Comparison of ENCODE assay signal across 1 cellular context in genomic region chr6:30873137-30873640, GRCh38.
TF ChIP-seq lines count a peak whose summit lies in the region.

No MANE protein-coding gene starts in this region.

TF ChIP-seq in K562, 482 proteins besides CTCF, POLR2A, EP300 and RAD21 (continued from another document and continues in another):
- TF ChIP-seq ID3 (CRISPR knock-in tag; IDR thresholded peaks at IDR 0.05) (no peak), ID3 (tag; IDR thresholded peaks at IDR 0.05) (no peak), BRD9 (IDR thresholded peaks at IDR 0.05; ENCODE audit: low read depth, partially characterized antibody) (peak; percentile 30), DPF2 (IDR thresholded peaks at IDR 0.05) (no peak), PML (IDR thresholded peaks at IDR 0.05; ENCODE audit: low read length) (no peak), FIP1L1 (IDR thresholded peaks at IDR 0.05; ENCODE audit: low read depth, low read length, poor library complexity, severe bottlenecking) (no peak), CTBP1 (IDR thresholded peaks at IDR 0.05; ENCODE audit: borderline replicate concordance) (no peak), MEIS2 (IDR thresholded peaks at IDR 0.05; ENCODE audit: partially characterized antibody) (no peak), VEZF1 (CRISPR knock-in tag; IDR thresholded peaks at IDR 0.05) (no peak), DNMT1 (IDR thresholded peaks at IDR 0.05) (no peak; the same call in 1 of the 2 replicates), TCF15 (CRISPR knock-in tag; IDR thresholded peaks at IDR 0.05) (no peak), IRF9 (tag; IDR thresholded peaks at IDR 0.05) (no peak), ZKSCAN3 (CRISPR knock-in tag; IDR thresholded peaks at IDR 0.05) (no peak), E2F6 (IDR thresholded peaks at IDR 0.05; ENCODE audit: borderline replicate concordance in 1 of 2, extremely low read depth in 1 of 2, insufficient read depth in 1 of 2, insufficient read length in 1 of 2, low read depth in 1 of 2, low read length in 1 of 2, poor library complexity in 1 of 2, severe bottlenecking in 1 of 2) (no peak), NEUROD1 (IDR thresholded peaks at IDR 0.05; ENCODE audit: borderline replicate concordance, low read depth, low read length, partially characterized antibody) (no peak), MLLT1 (IDR thresholded peaks at IDR 0.05) (peak; percentile 75 to 78; a peak in 2 of 4 replicates), ARID3A (IDR thresholded peaks at IDR 0.05; ENCODE audit: borderline replicate concordance, low read depth, low read length) (no peak), ZNF780A (CRISPR knock-in tag; IDR thresholded peaks at IDR 0.05) (no peak), RFX1 (IDR thresholded peaks at IDR 0.05) (peak; percentile 69), ETV1 (tag; conservative IDR thresholded peaks at IDR 0.05; ENCODE audit: low read depth) (no peak), MBD1 (CRISPR knock-in tag; IDR thresholded peaks at IDR 0.05) (no peak), FOSL1 (tag; conservative IDR thresholded peaks at IDR 0.05) (peak; percentile 44; the same call in 1 of the 2 replicates), OTX1 (CRISPR knock-in tag; IDR thresholded peaks at IDR 0.05) (peak; percentile 25; the same call in 1 of the 2 replicates), POLR2G (IDR thresholded peaks at IDR 0.05; ENCODE audit: low read depth, low read length) (no peak), ZBTB40 (IDR thresholded peaks at IDR 0.05) (peak; percentile 40; the same call in 1 of the 2 replicates), ZBTB40 (CRISPR knock-in tag; IDR thresholded peaks at IDR 0.05) (no peak), DEAF1 (CRISPR knock-in tag; IDR thresholded peaks at IDR 0.05) (no peak), POLR3G (IDR thresholded peaks at IDR 0.05; ENCODE audit: extremely low read depth, insufficient read length, insufficient replicate concordance) (no peak), EZH2 (IDR thresholded peaks at IDR 0.05; ENCODE audit: borderline replicate concordance, low read depth, low read length) (no peak), RBM22 (IDR thresholded peaks at IDR 0.05; ENCODE audit: low read depth, low read length, poor library complexity, severe bottlenecking) (no peak), ZNF77 (CRISPR knock-in tag; IDR thresholded peaks at IDR 0.05) (no peak), E2F1 (CRISPR knock-in tag; IDR thresholded peaks at IDR 0.05) (peak; percentile 72; the same call in 1 of the 2 replicates), MAX (CRISPR knock-in tag; IDR thresholded peaks at IDR 0.05) (no peak), TAF9B (IDR thresholded peaks at IDR 0.05; ENCODE audit: partially characterized antibody) (no peak)
